ENCODE assay signal across 1 cellular context in genomic region chr17:76523084-76524037, GRCh38.
TF ChIP-seq lines count a peak whose summit lies in the region.

No MANE protein-coding gene starts in this region.

TF ChIP-seq in HepG2, 621 proteins besides CTCF, POLR2A, EP300 and RAD21 (continued from another document and continues in another):
- TF ChIP-seq ZBTB49 (CRISPR knock-in tag; IDR thresholded peaks at IDR 0.05; ENCODE audit: borderline replicate concordance) (no peak), ZNF597 (CRISPR knock-in tag; IDR thresholded peaks at IDR 0.05) (no peak), KLF9 (CRISPR knock-in tag; IDR thresholded peaks at IDR 0.05; ENCODE audit: low read depth) (no peak), BRD4 (CRISPR knock-in tag; IDR thresholded peaks at IDR 0.05) (0 out of 2 replicates have a peak, but pooled peaks have one; percentile 21), ZNF136 (CRISPR knock-in tag; IDR thresholded peaks at IDR 0.05; ENCODE audit: low read depth) (no peak), POGK (CRISPR knock-in tag; conservative IDR thresholded peaks at IDR 0.05) (peak; percentile 65; the same call in 1 of the 2 replicates), ZNF264 (CRISPR knock-in tag; IDR thresholded peaks at IDR 0.05) (0 out of 2 replicates have a peak, but pooled peaks have one; percentile 56), ZNF781 (CRISPR knock-in tag; IDR thresholded peaks at IDR 0.05; ENCODE audit: borderline replicate concordance, not compliant biosample characterization) (no peak), ZNF773 (CRISPR knock-in tag; IDR thresholded peaks at IDR 0.05; ENCODE audit: borderline replicate concordance) (no peak), MAX (IDR thresholded peaks at IDR 0.05) (peak; percentile 75; the same call in 1 of the 2 replicates), HMGXB4 (CRISPR knock-in tag; IDR thresholded peaks at IDR 0.05; ENCODE audit: borderline replicate concordance in 1 of 2, low read depth in 1 of 2) (peak; percentile 88 to 97), ZNF720 (CRISPR knock-in tag; IDR thresholded peaks at IDR 0.05) (no peak), ZSCAN20 (CRISPR knock-in tag; IDR thresholded peaks at IDR 0.05; ENCODE audit: borderline replicate concordance) (no peak), NONO (IDR thresholded peaks at IDR 0.05) (no peak), NONO (CRISPR knock-in tag; conservative IDR thresholded peaks at IDR 0.05) (no peak), RBM39 (IDR thresholded peaks at IDR 0.05; ENCODE audit: low read depth, low read length, poor library complexity, severe bottlenecking) (no peak), ARID2 (CRISPR knock-in tag; IDR thresholded peaks at IDR 0.05; ENCODE audit: borderline replicate concordance) (0 out of 2 replicates have a peak, but pooled peaks have one; percentile 53), MTA3 (CRISPR knock-in tag; IDR thresholded peaks at IDR 0.05) (no peak), ZNF335 (CRISPR knock-in tag; IDR thresholded peaks at IDR 0.05) (0 out of 2 replicates have a peak, but pooled peaks have one; percentile 50), FOXC1 (CRISPR knock-in tag; IDR thresholded peaks at IDR 0.05; ENCODE audit: borderline replicate concordance) (no peak), ZNF878 (CRISPR knock-in tag; IDR thresholded peaks at IDR 0.05) (no peak), ZNF251 (CRISPR knock-in tag; IDR thresholded peaks at IDR 0.05) (no peak), KLF13 (CRISPR knock-in tag; IDR thresholded peaks at IDR 0.05) (no peak), TP53 (CRISPR knock-in tag; conservative IDR thresholded peaks at IDR 0.05) (no peak), SRY (CRISPR knock-in tag; IDR thresholded peaks at IDR 0.05) (no peak), TFAP4 (IDR thresholded peaks at IDR 0.05; ENCODE audit: borderline replicate concordance, low read depth) (no peak), NFKB2 (CRISPR knock-in tag; IDR thresholded peaks at IDR 0.05; ENCODE audit: borderline replicate concordance) (peak; percentile 87), EHMT2 (IDR thresholded peaks at IDR 0.05; ENCODE audit: borderline replicate concordance, low read depth, low read length) (no peak), HNF1A (IDR thresholded peaks at IDR 0.05; ENCODE audit: low read depth) (no peak), HNF1A (CRISPR knock-in tag; IDR thresholded peaks at IDR 0.05; ENCODE audit: borderline replicate concordance) (no peak), SNAPC4 (CRISPR knock-in tag; IDR thresholded peaks at IDR 0.05) (no peak), ZNF235 (CRISPR knock-in tag; IDR thresholded peaks at IDR 0.05; ENCODE audit: borderline replicate concordance) (peak; percentile 70; the same call in 1 of the 2 replicates), TOPORS (CRISPR knock-in tag; IDR thresholded peaks at IDR 0.05) (no peak), ZBTB7B (CRISPR knock-in tag; IDR thresholded peaks at IDR 0.05) (peak; percentile 80), U2AF1 (optimal IDR thresholded peaks at IDR 0.05; ENCODE audit: low read depth, low read length) (no peak), NFIB (CRISPR knock-in tag; IDR thresholded peaks at IDR 0.05; ENCODE audit: borderline replicate concordance) (no peak), ZNF263 (CRISPR knock-in tag; IDR thresholded peaks at IDR 0.05) (peak; percentile 49; the same call in 1 of the 2 replicates), HMG20B (CRISPR knock-in tag; conservative IDR thresholded peaks at IDR 0.05) (no peak; the same call in 1 of the 2 replicates), FOXA1 (IDR thresholded peaks at IDR 0.05) (no peak), FOXA1 (CRISPR knock-in tag; IDR thresholded peaks at IDR 0.05) (peak; percentile 42; the same call in 1 of the 2 replicates), ZMAT3 (CRISPR knock-in tag; conservative IDR thresholded peaks at IDR 0.05) (no peak; the same call in 1 of the 2 replicates), SP1 (IDR thresholded peaks at IDR 0.05) (no peak), SP1 (CRISPR knock-in tag; IDR thresholded peaks at IDR 0.05) (no peak), CBX2 (IDR thresholded peaks at IDR 0.05; ENCODE audit: low read depth, low read length) (no peak), CBX2 (CRISPR knock-in tag; IDR thresholded peaks at IDR 0.05; ENCODE audit: low read depth) (no peak; the same call in 1 of the 2 replicates), RFX1 (IDR thresholded peaks at IDR 0.05) (no peak), ZNF83 (CRISPR knock-in tag; IDR thresholded peaks at IDR 0.05; ENCODE audit: borderline replicate concordance) (peak; percentile 67; the same call in 1 of the 2 replicates), PAX8 (CRISPR knock-in tag; IDR thresholded peaks at IDR 0.05; ENCODE audit: borderline replicate concordance) (no peak), ZNF776 (CRISPR knock-in tag; IDR thresholded peaks at IDR 0.05) (peak; percentile 26; the same call in 1 of the 2 replicates), ZFP82 (CRISPR knock-in tag; IDR thresholded peaks at IDR 0.05; ENCODE audit: borderline replicate concordance) (no peak), SIN3A (IDR thresholded peaks at IDR 0.05; ENCODE audit: borderline replicate concordance, low read depth, low read length) (no peak; the same call in 1 of the 2 replicates), ETV6 (CRISPR knock-in tag; conservative IDR thresholded peaks at IDR 0.05) (peak; percentile 55; the same call in 1 of the 2 replicates), SRSF9 (IDR thresholded peaks at IDR 0.05; ENCODE audit: borderline replicate concordance, insufficient read depth, low read depth, low read length, poor library complexity, severe bottlenecking) (no peak)
